In genomic region chr5:55585266-55585610, GRCh38 we compare ENCODE assay signal across 19 cellular contexts.
"Had no signal": no experiment of that assay in that cellular context is flagged by ENCODE, and none has a peak within 500 bp of the region (broad histone marks: within the 10 kb centered on the region; RNA-seq: fewer than 3 reads in every experiment).

No MANE protein-coding gene starts in this region.

- H3K4me2 ChIP-seq: SK-N-SH had no signal

- H3K4me3 ChIP-seq: gastroesophageal sphincter, pancreas, psoas muscle, right lobe of liver, stomach, transverse colon had no signal

- DNase-seq: activated CD4-positive, alpha-beta T cell treated with anti-CD3 and anti-CD28 coated beads, Interleukin-2, amount 50 U/mL, for 48 hours; activated CD8-positive, alpha-beta memory T cell treated with anti-CD3 and anti-CD28 coated beads, Interleukin-2, amount 50 U/mL, for 48 hours; activated naive CD4-positive, alpha-beta T cell; activated T-cell treated with anti-CD3 and anti-CD28 coated beads, Interleukin-2, amount 50 U/mL, for 4 hours; amniotic stem cell; midbrain; nephron progenitor cell; pancreas; psoas muscle; right lobe of liver; SK-N-SH; small intestine; stimulated activated CD4-positive, alpha-beta T cell treated with anti-CD3 and anti-CD28 coated beads, Interleukin-2, amount 100 ng/mL, for 24 hours; stomach; T-cell; transverse colon had no signal

- H3K27me3 ChIP-seq: gastroesophageal sphincter, pancreas, right lobe of liver, stomach, transverse colon had no signal

- H3K27ac ChIP-seq: epithelial cell of prostate, pancreas, psoas muscle, right lobe of liver, transverse colon had no signal

- H3K4me1 ChIP-seq: psoas muscle, right lobe of liver, transverse colon had no signal

- H3K9me2 ChIP-seq: SK-N-SH had no signal

- H3K9me3 ChIP-seq: gastroesophageal sphincter, pancreas, psoas muscle, right lobe of liver, SK-N-SH, stomach, transverse colon had no signal

- ATAC-seq: activated T-cell treated with anti-CD3 and anti-CD28 coated beads, Interleukin-2, amount 50 U/mL, for 4 hours; gastroesophageal sphincter; pancreas; psoas muscle; right lobe of liver; stimulated activated memory B cell treated with anti-CD40 and anti-IgM and Interleukin-4, amounts not matched to agents 10 μg/mL and 1 μg/mL and 100 μg/mL, for 72 hours; T-cell had no signal

- H3K36me3 ChIP-seq: gastroesophageal sphincter, pancreas, right lobe of liver, stomach, transverse colon had no signal
